In genomic region chr3:129936757-129937156, GRCh38 we compare ENCODE assay signal across 8 cellular contexts. TPM values are rescaled to one million over a fixed set of nuclear protein-coding genes. Genes with fewer than 3 reads are reported as not detected.
DNase-seq lines count a peak whose midpoint lies in the region; ATAC-seq and TF ChIP-seq lines count a peak whose summit lies in the region.

No MANE protein-coding gene starts in this region.

- H3K9me3 ChIP-seq in ovary = no peaks in the 10 kb centered on the region

- POLR2A ChIA-PET in activated CD4-positive, alpha-beta memory T cell treated with anti-CD3 and anti-CD28 coated beads for 36 hours (lab: Charles Lee) = no interaction called here

- ATAC-seq in GM21526 (IDR thresholded peaks at IDR 0.05; ENCODE audit: low FRiP score, unreplicated experiment) (no peak), GM21367 (IDR thresholded peaks at IDR 0.05; ENCODE audit: unreplicated experiment) (no peak)

- intact Hi-C loops in activated CD4-positive, alpha-beta memory T cell treated with anti-CD3 and anti-CD28 coated beads for 36 hours (cut with micrococcal nuclease) = loop anchor here (5.0 kb wide), 1 partner anchor 176 kb away; no protein-coding TSS in a partner anchor
- intact Hi-C loops in ovary (cut with DNase I) = loop anchor here in 3 of 4 donors (10.0 kb wide), 4 partner anchors 292 to 452 kb away; no protein-coding TSS in a partner anchor

- peak overlapping the region; percentile 34 for H3K4me3 ChIP-seq in ovary

- H3K36me3 Mint-ChIP-seq in activated CD4-positive, alpha-beta memory T cell treated with anti-CD3 and anti-CD28 coated beads for 36 hours = no peaks in the 10 kb centered on the region
- H3K36me3 Mint-ChIP-seq in mesothelial cell of epicardium = no peaks in the 10 kb centered on the region

- H3K27ac ChIP-seq in ovary = no peak overlapping the region

- CTCF ChIA-PET in activated CD4-positive, alpha-beta memory T cell treated with anti-CD3 and anti-CD28 coated beads for 36 hours (lab: Charles Lee) = interaction anchor here (0.6 kb wide), 1 partner anchor 1356 kb away, joined by 5 read pairs; no protein-coding TSS in a partner anchor

- 3 to 8% (median 6%) methylated on average over 6 of the region's 6 CpGs for WGBS in ovary, 3 donors

- H3K4me1 Mint-ChIP-seq in activated CD4-positive, alpha-beta memory T cell treated with anti-CD3 and anti-CD28 coated beads for 36 hours (ENCODE audit: low read depth) = peaks cover 6% of the 10 kb centered on the region
- no peaks in the 10 kb centered on the region for H3K4me1 Mint-ChIP-seq in mesothelial cell of epicardium

- no peak for TF ChIP-seq POLR2A in ovary (IDR thresholded peaks at IDR 0.05)

- H3K9me3 Mint-ChIP-seq in activated CD4-positive, alpha-beta memory T cell treated with anti-CD3 and anti-CD28 coated beads for 36 hours = no peaks in the 10 kb centered on the region
- no peaks in the 10 kb centered on the region for H3K9me3 Mint-ChIP-seq in mesothelial cell of epicardium

- H3K4me3 Mint-ChIP-seq in activated CD4-positive, alpha-beta memory T cell treated with anti-CD3 and anti-CD28 coated beads for 36 hours = peak overlapping the region; percentile 62
- no peak overlapping the region for H3K4me3 Mint-ChIP-seq in mesothelial cell of epicardium

- H3K4me1 ChIP-seq in ovary (ENCODE audit: insufficient read depth) = peaks cover 3% of the 10 kb centered on the region

- H3K27me3 ChIP-seq in ovary = no peaks in the 10 kb centered on the region

- H3K27me3 Mint-ChIP-seq in activated CD4-positive, alpha-beta memory T cell treated with anti-CD3 and anti-CD28 coated beads for 36 hours = peaks cover 1% of the 10 kb centered on the region
- no peaks in the 10 kb centered on the region for H3K27me3 Mint-ChIP-seq in mesothelial cell of epicardium (ENCODE audit: low read depth)

- no peaks in the 10 kb centered on the region for H3K36me3 ChIP-seq in ovary

- no peak overlapping the region for H3K27ac Mint-ChIP-seq in activated CD4-positive, alpha-beta memory T cell treated with anti-CD3 and anti-CD28 coated beads for 36 hours
- H3K27ac Mint-ChIP-seq in mesothelial cell of epicardium = no peak overlapping the region

- peak; percentile 51 for DNase-seq in DMS114 treated with DMSO at 0.1 percent for 48 hours (lab: John Stamatoyannopoulos, UW; ENCODE audit: unreplicated experiment)
- DNase-seq in MV-4-11 (lab: John Stamatoyannopoulos, UW) = peak; percentile 67
- peak; percentile 44 for DNase-seq in activated CD4-positive, alpha-beta memory T cell treated with anti-CD3 and anti-CD28 coated beads for 36 hours
- peak; percentile 6 for DNase-seq in fibroblast of the conjunctiva (ENCODE audit: low read depth)
- peak in 4 of 5 donors; percentile 26 to 55 (median 42) for DNase-seq in ovary
- no peak for DNase-seq in mesothelial cell of epicardium (ENCODE audit: low spot score in 2 of 2, unreplicated experiment in 2 of 2)

- TF ChIP-seq CTCF in ovary (IDR thresholded peaks at IDR 0.05) = no peak
- no peak for TF ChIP-seq CTCF in mesothelial cell of epicardium (IDR thresholded peaks at IDR 0.05; ENCODE audit: unreplicated experiment)

- no peak for TF ChIP-seq EP300 in ovary (IDR thresholded peaks at IDR 0.05)

RNA-seq across cellular contexts. Expression of gene TRH, which starts 37.8 kb away (rescaled TPM):
- not detected for total RNA-seq in activated CD4-positive, alpha-beta memory T cell treated with anti-CD3 and anti-CD28 coated beads for 36 hours
- total RNA-seq in ovary (1 to 10 TPM in 3 of 7 donors, under 1 TPM in 4; 0.32 to 2.8 (median 0.81) TPM), mesothelial cell of epicardium (0.13 to 0.38 TPM (median 0.31 TPM) in 3 replicates)
- 1 to 10 TPM in 1 of 2 donors, under 1 TPM in 1; 0.54 to 1.0 TPM for polyA plus RNA-seq in ovary

RNA-seq across cellular contexts. Expression of gene TMCC1, which starts 43.2 kb away (rescaled TPM):
- 10 to 100 TPM; 20.6 to 20.8 TPM for total RNA-seq in activated CD4-positive, alpha-beta memory T cell treated with anti-CD3 and anti-CD28 coated beads for 36 hours
- 10 to 100 TPM; 23.6 to 57.2 (median 44.7) TPM for total RNA-seq in ovary
- 10 to 100 TPM; 13.2 to 15.7 TPM for polyA plus RNA-seq in ovary
- total RNA-seq in mesothelial cell of epicardium = 51.8 to 57.4 TPM (median 52.4 TPM) in 3 replicates

Comparison
In these comparisons a context has a peak if more than half of its experiments do, and no peak if none do; other contexts are left out.
1. DNase-seq: peak in DMS114 treated with DMSO at 0.1 percent for 48 hours (single experiment), MV-4-11 (single experiment), activated CD4-positive, alpha-beta memory T cell treated with anti-CD3 and anti-CD28 coated beads for 36 hours (single experiment), fibroblast of the conjunctiva (single experiment) and ovary (4 of 5); none in mesothelial cell of epicardium (0 of 2).